Comparison of ENCODE assay signal across 21 cellular contexts in the genomic region with DNA sequence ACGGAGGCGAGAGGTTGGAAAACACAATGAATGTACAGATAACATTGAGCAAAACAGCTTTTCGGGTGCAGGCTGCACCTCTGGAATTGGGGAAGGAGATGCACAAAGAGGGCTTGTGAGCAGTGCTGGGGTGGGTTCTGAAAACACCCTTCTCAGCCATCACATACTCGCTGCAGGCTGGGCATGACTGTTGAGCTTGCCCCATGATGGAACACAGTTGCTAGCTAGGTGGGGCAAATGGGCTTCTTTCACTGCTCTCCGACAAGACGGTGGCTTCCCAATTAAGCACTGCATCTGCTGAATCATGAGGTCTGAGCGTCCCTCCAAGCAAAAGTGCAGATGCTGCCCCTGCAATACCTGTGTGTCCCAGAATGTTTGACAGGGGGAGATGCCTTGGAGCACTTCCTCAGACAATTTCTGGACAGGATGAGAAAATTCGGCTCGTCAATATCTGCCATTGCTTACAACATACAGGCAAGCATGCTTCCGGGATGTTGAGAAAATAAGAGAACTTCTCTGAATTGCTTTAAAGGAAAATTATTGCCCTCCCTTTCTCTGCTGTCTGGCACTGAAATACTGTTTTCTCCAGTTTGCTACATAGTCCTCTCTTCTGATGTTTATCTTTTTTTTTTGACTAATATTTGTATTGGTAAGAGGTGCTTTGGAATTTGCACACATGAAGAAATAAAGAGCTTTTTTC.
DNase-seq lines count a peak whose midpoint lies in the region; ATAC-seq, FAIRE-seq and TF ChIP-seq lines count a peak whose summit lies in the region.
"Had no signal": no experiment of that assay in that cellular context is flagged by ENCODE, and none has a peak within 500 bp of the region (broad histone marks: within the 10 kb centered on the region; RNA-seq: fewer than 3 reads in every experiment).

No MANE protein-coding gene starts in this region.

- CTCF ChIA-PET in IMR-90 (lab: Yijun Ruan, JAX) (interaction anchor here (1.0 kb wide), 1 partner anchor 46 kb away, joined by 3 read pairs; no protein-coding TSS in a partner anchor), Panc1 (lab: Charles Lee) (no interaction called here), HepG2 (lab: Yijun Ruan, JAX; ENCODE audit: low intra/inter-chr PET ratio, low total read pairs) (no interaction called here)

- H3K4me3 ChIP-seq in IMR-90 (ENCODE audit: insufficient read depth, low read depth, low read length) (no peak overlapping the region), Panc1 (ENCODE audit: low read depth in 2 of 2, low read length in 2 of 2) (no peak overlapping the region), HepG2 (replicated peaks in 1 of 3; ENCODE audit: insufficient read depth in 1 of 3, low read depth in 2 of 3, low read length in 3 of 3) (0 out of 6 replicates have a peak overlapping the region, but pooled peaks of 1 of the 3 experiments have one; percentile 13), smooth muscle cell (no peak overlapping the region)
- H3K4me3 ChIP-seq: SJCRH30 had no signal

- H2BK15ac ChIP-seq in IMR-90 (ENCODE audit: low read depth, low read length) = peak overlapping the region; percentile 61; the same call in 1 of the 3 replicates

- H4K8ac ChIP-seq in IMR-90 (ENCODE audit: low read depth in 2 of 2, low read length in 2 of 2) = peak overlapping the region in 1 of 2 experiments; percentile 54; a peak in 1 of 4 replicates

- H4K5ac ChIP-seq in IMR-90 (ENCODE audit: low read depth, low read length) = no peak overlapping the region

- H3K4me1 ChIP-seq in IMR-90 (ENCODE audit: control insufficient read depth, insufficient read depth, low read length) (peaks cover 3% of the 10 kb centered on the region), Panc1 (ENCODE audit: control insufficient read depth, insufficient read depth, low read length) (peaks cover 8% of the 10 kb centered on the region), HepG2 (ENCODE audit: insufficient read depth, low read length) (peaks cover 78% of the 10 kb centered on the region), smooth muscle cell (ENCODE audit: low read depth) (no peaks in the 10 kb centered on the region)
- H3K4me1 ChIP-seq: SJCRH30 had no signal

- H3K4ac ChIP-seq in IMR-90 (ENCODE audit: low read depth, low read length) = peak overlapping the region; percentile 37

- TF ChIP-seq CTCF in IMR-90 (conservative IDR thresholded peaks at IDR 0.05; ENCODE audit: low read depth, low read length) = no peak
- no peak for TF ChIP-seq CTCF in Panc1 (IDR thresholded peaks at IDR 0.05)
- TF ChIP-seq CTCF in HepG2 (CRISPR knock-in tag; IDR thresholded peaks at IDR 0.05) = no peak
- TF ChIP-seq CTCF in smooth muscle cell (IDR thresholded peaks at IDR 0.05; ENCODE audit: borderline replicate concordance, insufficient read depth, poor library complexity, severe bottlenecking) = no peak

- POLR2A ChIA-PET in IMR-90 (lab: Charles Lee; ENCODE audit: unreplicated experiment) (no interaction called here), Panc1 (lab: Charles Lee) (interaction anchor here (0.6 to 0.7 kb wide), 2 partner anchors 87 to 135 kb away, joined by 4 to 6 read pairs; no protein-coding TSS in a partner anchor), HepG2 (lab: Yijun Ruan, JAX) (interaction anchor here (0.6 to 2.1 kb wide), 12 partner anchors 7 to 196 kb away, joined by 3 to 10 read pairs (median 4); no protein-coding TSS in a partner anchor)

- TF ChIP-seq EP300 in HepG2 (IDR thresholded peaks at IDR 0.05; ENCODE audit: low read depth in 2 of 2, low read length in 2 of 2) = peak in 1 of 2 experiments; percentile 62; a peak in 2 of 4 replicates
- TF ChIP-seq EP300 in HepG2 (CRISPR knock-in tag; IDR thresholded peaks at IDR 0.05; ENCODE audit: borderline replicate concordance) = 0 out of 2 replicates have a peak, but pooled peaks have one; percentile 32

- H3K18ac ChIP-seq in IMR-90 (ENCODE audit: low read depth, low read length) = no peak overlapping the region

- in situ Hi-C loops in IMR-90 (cut with MboI; ENCODE audit: low sequenced_read_pairs) = no loop called here
- in situ Hi-C loops in Panc1 (cut with HindIII; ENCODE audit: low pct_unique_long_range_greater_than_20kb, low sequenced_read_pairs) = no loop called here
- in situ Hi-C loops in HepG2 (cut with HindIII; ENCODE audit: extremely low pct_ligation_motif_present, low pct_unique_long_range_greater_than_20kb) = no loop called here

- peak; percentile 34 for FAIRE-seq in HepG2 (lab: Jason Lieb, UNC)
- FAIRE-seq: RCC 7860 had no signal

- H3K14ac ChIP-seq in IMR-90 (replicated peaks; ENCODE audit: low read depth, low read length) = peak overlapping the region; percentile 17; the same call in 1 of the 2 replicates

- no peak overlapping the region for H3K4me2 ChIP-seq in IMR-90 (ENCODE audit: low read depth, low read length)
- H3K4me2 ChIP-seq in HepG2 (ENCODE audit: low read depth, low read length) = peak overlapping the region; percentile 59
- peak overlapping the region; percentile 32 for H3K4me2 ChIP-seq in smooth muscle cell

- no peaks in the 10 kb centered on the region for H3F3A ChIP-seq in smooth muscle cell (ENCODE audit: low read depth)

- DNase-seq in IMR-90 (no peak), Panc1 (ENCODE audit: low read depth, low spot score) (no peak), HepG2 (ENCODE audit: low spot score) (peak; percentile 49), smooth muscle cell (lab: John Stamatoyannopoulos, UW; ENCODE audit: unreplicated experiment) (no peak), occipital lobe (lab: John Stamatoyannopoulos, UW) (no peak), DMS53 treated with DMSO at 0.1 percent for 48 hours (lab: John Stamatoyannopoulos, UW; ENCODE audit: unreplicated experiment) (no peak), COLO668 (lab: John Stamatoyannopoulos, UW; ENCODE audit: unreplicated experiment) (no peak)
- DNase-seq: CD4-positive, CD25-positive, alpha-beta regulatory T cell; COR-L47; DMS79 treated with DMSO at 0.1 percent for 48 hours; H7; KBM-7; NCI-H1105; NCI-H146; NCI-H2029 treated with DMSO at 0.1 percent for 48 hours; NCI-H226; NCI-H510A treated with DMSO at 0.1 percent for 48 hours; NCI-H748 treated with DMSO at 0.1 percent for 48 hours; NK-92 treated with Interleukin-12 subunit alpha and Interleukin-12 subunit beta, amount 100 ng/mL, for 24 hours; SJCRH30 had no signal

- H3K9ac ChIP-seq in IMR-90 (ENCODE audit: low read depth, low read length) (no peak overlapping the region), HepG2 (ENCODE audit: insufficient read depth, low read depth, low read length) (peak overlapping the region; percentile 16; the same call in 1 of the 2 replicates), smooth muscle cell (ENCODE audit: low read depth) (no peak overlapping the region)

- H2BK120ac ChIP-seq in IMR-90 (ENCODE audit: low read depth, low read length) = peak overlapping the region; percentile 64; the same call in 1 of the 2 replicates

- H3K9me1 ChIP-seq in IMR-90 (ENCODE audit: insufficient read depth, low read length) = 0 out of 2 replicates have a peak, but pooled peaks cover 5% of the 10 kb centered on the region

- H2BK20ac ChIP-seq in IMR-90 (ENCODE audit: low read depth, low read length) = peak overlapping the region; percentile 38; the same call in 1 of the 2 replicates

- intact Hi-C loops in IMR-90 (cut with micrococcal nuclease) = loop anchor here (5.0 kb wide), 1 partner anchor 102 kb away; no protein-coding TSS in a partner anchor
- intact Hi-C loops in Panc1 (cut with micrococcal nuclease; ENCODE audit: unreplicated experiment) = no loop called here
- intact Hi-C loops in HepG2 (cut with micrococcal nuclease; ENCODE audit: unreplicated experiment) = no loop called here

- 100% methylated on average over 2 of the region's 10 CpGs for WGBS in IMR-90 (ENCODE audit: extremely low coverage in 2 of 2, insufficient read length in 1 of 2), 2 experiments
- 55% methylated on average over 10 of the region's 10 CpGs for WGBS in HepG2 (ENCODE audit: low lambda C conversion rate)
- WGBS in smooth muscle cell (ENCODE audit: low lambda C conversion rate) = 77% methylated on average over 10 of the region's 10 CpGs

- no peaks in the 10 kb centered on the region; the same call in 1 of the 2 replicates for H3K9me3 ChIP-seq in IMR-90 (ENCODE audit: control insufficient read depth, insufficient read depth, low read length)
- H3K9me3 ChIP-seq in Panc1 (ENCODE audit: control insufficient read depth, insufficient read depth, low read depth, low read length) = no peaks in the 10 kb centered on the region
- peaks cover 23% of the 10 kb centered on the region for H3K9me3 ChIP-seq in HepG2 (ENCODE audit: low read length)
- H3K9me3 ChIP-seq in smooth muscle cell (replicated peaks; ENCODE audit: low read depth) = no peaks in the 10 kb centered on the region
- H3K9me3 ChIP-seq: SJCRH30 had no signal

- no peaks in the 10 kb centered on the region for H3K36me3 ChIP-seq in IMR-90 (ENCODE audit: control insufficient read depth, insufficient read depth, low read length)
- no peaks in the 10 kb centered on the region for H3K36me3 ChIP-seq in Panc1 (ENCODE audit: control insufficient read depth, insufficient read depth, low read length)
- H3K36me3 ChIP-seq in HepG2 (replicated peaks in 1 of 2; ENCODE audit: control insufficient read depth in 1 of 2, insufficient read depth in 2 of 2, low read length in 2 of 2) = no peaks in the 10 kb centered on the region
- no peaks in the 10 kb centered on the region for H3K36me3 ChIP-seq in smooth muscle cell (ENCODE audit: low read depth)
- H3K36me3 ChIP-seq: SJCRH30 had no signal

- H3K27ac ChIP-seq in IMR-90 (ENCODE audit: insufficient read depth, low read length) (no peak overlapping the region), Panc1 (ENCODE audit: low read length) (peak overlapping the region; percentile 10; the same call in 1 of the 2 replicates), HepG2 (ENCODE audit: extremely low read length, insufficient read depth, low read length) (peak overlapping the region; percentile 50), smooth muscle cell (ENCODE audit: low read depth) (peak overlapping the region; percentile 41)
- H3K27ac ChIP-seq: SJCRH30 had no signal

- TF ChIP-seq POLR2A in IMR-90 (IDR thresholded peaks at IDR 0.05; ENCODE audit: low read depth, low read length) (no peak), HepG2 (IDR thresholded peaks at IDR 0.05; ENCODE audit: insufficient read depth in 1 of 2, low read depth in 2 of 2, low read length in 2 of 2) (no peak)

- H3K27me3 ChIP-seq in IMR-90 (ENCODE audit: control insufficient read depth, insufficient read depth, low read length) (no peaks in the 10 kb centered on the region), Panc1 (ENCODE audit: control insufficient read depth, insufficient read depth, low read length) (no peaks in the 10 kb centered on the region), HepG2 (ENCODE audit: control insufficient read depth in 1 of 2, insufficient read depth in 2 of 2, low read length in 2 of 2) (no peaks in the 10 kb centered on the region), smooth muscle cell (ENCODE audit: low read depth) (no peaks in the 10 kb centered on the region)
- H3K27me3 ChIP-seq: SJCRH30 had no signal

- H4K20me1 ChIP-seq in IMR-90 (ENCODE audit: insufficient read depth, low read length) (no peaks in the 10 kb centered on the region), HepG2 (ENCODE audit: insufficient read depth, low read length) (no peaks in the 10 kb centered on the region), smooth muscle cell (ENCODE audit: low read depth) (no peaks in the 10 kb centered on the region)

- H3K23ac ChIP-seq in IMR-90 (ENCODE audit: low read depth, low read length) = no peak overlapping the region

- H2BK5ac ChIP-seq in IMR-90 (ENCODE audit: low read depth, low read length, poor library complexity, severe bottlenecking) = peak overlapping the region; percentile 12

- TF ChIP-seq RAD21 in IMR-90 (IDR thresholded peaks at IDR 0.05; ENCODE audit: low read length) (no peak), HepG2 (CRISPR knock-in tag; IDR thresholded peaks at IDR 0.05) (no peak)

- H2AFZ ChIP-seq in IMR-90 (replicated peaks; ENCODE audit: low read length, poor library complexity) (peak overlapping the region; percentile 29), HepG2 (ENCODE audit: low read length) (peak overlapping the region; percentile 22), smooth muscle cell (ENCODE audit: low read depth) (peak overlapping the region; percentile 11)

- H2AK5ac ChIP-seq in IMR-90 (ENCODE audit: low read depth, low read length) = peak overlapping the region; percentile 76; the same call in 1 of the 2 replicates

- BruUV-seq in IMR-90 (replicated peaks; lab: Mats Ljungman, UMichigan) = no TSS peak
- no TSS peak for BruUV-seq in Panc1 (replicated peaks; lab: Mats Ljungman, UMichigan)
- BruUV-seq in HepG2 (replicated peaks; lab: Mats Ljungman, UMichigan) = no TSS peak

- peak overlapping the region; percentile 51 for H4K91ac ChIP-seq in IMR-90 (ENCODE audit: insufficient read depth, low read depth, low read length)

- H3K79me2 ChIP-seq in HepG2 (ENCODE audit: insufficient read depth, low read length) (no peaks in the 10 kb centered on the region), smooth muscle cell (ENCODE audit: low read depth) (no peaks in the 10 kb centered on the region)

- no peak overlapping the region for H3K56ac ChIP-seq in IMR-90 (ENCODE audit: extremely low read depth, insufficient read depth, low read length)

- ATAC-seq in IMR-90 (ENCODE audit: low read depth) = no peak
- ATAC-seq in Panc1 = no peak
- peak; percentile 50 for ATAC-seq in HepG2

- dilution Hi-C loops in IMR-90 (cut with HindIII; ENCODE audit: low sequenced_read_pairs, unreplicated experiment) = no loop called here

- H3K79me1 ChIP-seq in IMR-90 (ENCODE audit: low read depth in 1 of 2, low read length in 2 of 2) = no peaks in the 10 kb centered on the region

- H2AK9ac ChIP-seq in IMR-90 (replicated peaks; ENCODE audit: low read depth, low read length, poor library complexity) = no peak overlapping the region
